ENCODE assay signal across 10 cellular contexts in the genomic region with DNA sequence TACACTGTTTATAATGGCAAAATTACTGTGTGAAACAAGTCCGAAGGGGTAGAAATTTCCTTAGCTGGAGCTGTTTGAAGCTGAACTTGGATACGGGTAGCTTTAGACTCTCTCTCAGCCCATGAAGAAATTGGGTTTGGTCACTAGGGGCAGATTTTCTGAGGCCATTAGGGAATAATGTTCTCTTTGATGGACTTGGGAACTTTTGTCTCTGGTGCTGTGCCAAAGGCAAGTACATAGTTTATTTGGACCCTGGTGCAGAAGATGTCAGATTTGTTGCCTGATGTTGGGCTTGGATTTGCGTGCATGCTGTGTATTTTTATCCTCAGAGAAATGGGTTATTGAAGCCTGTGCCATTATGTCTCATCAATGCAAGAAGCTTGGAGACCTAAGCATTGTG.
DNase-seq lines count a peak whose midpoint lies in the region; ATAC-seq, FAIRE-seq and TF ChIP-seq lines count a peak whose summit lies in the region.
"Had no signal": no experiment of that assay in that cellular context is flagged by ENCODE, and none has a peak within 500 bp of the region (broad histone marks: within the 10 kb centered on the region; RNA-seq: fewer than 3 reads in every experiment).

No MANE protein-coding gene starts in this region.

- H3K4me1 Mint-ChIP-seq in T-cell = peaks cover 42 to 46% (median 45%) of the 10 kb centered on the region in 3 donors

- DNase-seq in DMS53 (lab: John Stamatoyannopoulos, UW) (peak; percentile 5), DMS53 treated with DMSO at 0.1 percent for 48 hours (lab: John Stamatoyannopoulos, UW; ENCODE audit: unreplicated experiment) (no peak), cardiac fibroblast (ENCODE audit: low read depth in 2 of 2) (no peak), kidney (no peak), thyroid gland (no peak), DMS79 treated with DMSO at 0.1 percent for 48 hours (lab: John Stamatoyannopoulos, UW) (no peak), T-cell (no peak)
- DNase-seq: 8988T; activated naive CD8-positive, alpha-beta T cell treated with anti-CD3 and anti-CD28 coated beads, Interleukin-2, amount 50 U/mL, for 24 hours had no signal

- H3K4me3 Mint-ChIP-seq in T-cell = no peak overlapping the region
- H3K4me3 Mint-ChIP-seq: activated naive CD8-positive, alpha-beta T cell treated with anti-CD3 and anti-CD28 coated beads, Interleukin-2, amount 50 U/mL, for 24 hours had no signal

- peak; percentile 20 for TF ChIP-seq CTCF in cardiac fibroblast (IDR thresholded peaks at IDR 0.05; ENCODE audit: low read depth, low read length)
- no peak for TF ChIP-seq CTCF in kidney (IDR thresholded peaks at IDR 0.05; ENCODE audit: borderline replicate concordance, extremely low read depth, insufficient read depth)
- TF ChIP-seq CTCF in thyroid gland (IDR thresholded peaks at IDR 0.05) = no peak

- 77 to 84% methylated on average over 3 of the region's 3 CpGs for WGBS in thyroid gland, 2 donors

- no peak overlapping the region for H3K4me3 ChIP-seq in cardiac fibroblast (replicated peaks in 1 of 2; ENCODE audit: low read depth in 2 of 2, low read length in 2 of 2)
- no peak overlapping the region for H3K4me3 ChIP-seq in kidney (ENCODE audit: low read length in 2 of 2)
- no peak overlapping the region for H3K4me3 ChIP-seq in thyroid gland (replicated peaks in 1 of 3)

- H3K27me3 Mint-ChIP-seq in T-cell = no peaks in the 10 kb centered on the region
- H3K27me3 Mint-ChIP-seq: activated naive CD8-positive, alpha-beta T cell treated with anti-CD3 and anti-CD28 coated beads, Interleukin-2, amount 50 U/mL, for 24 hours had no signal

- H3K36me3 Mint-ChIP-seq in T-cell = peaks cover 47% of the 10 kb centered on the region

- no peaks in the 10 kb centered on the region for H3K27me3 ChIP-seq in thyroid gland

- POLR2A ChIA-PET in T-cell (lab: Charles Lee) = interaction anchor here in 1 of 2 donors (0.6 kb wide), 1 partner anchor 26 kb away, joined by 4 read pairs; no protein-coding TSS in a partner anchor

- H3K36me3 ChIP-seq in kidney (ENCODE audit: control insufficient read depth in 1 of 2, insufficient read depth in 2 of 2, low read length in 2 of 2) = peaks cover 9 to 15% of the 10 kb centered on the region in 2 donors
- peaks cover 0 to 17% of the 10 kb centered on the region in 2 donors for H3K36me3 ChIP-seq in thyroid gland

- intact Hi-C loops in kidney (cut with DNase I) = no loop called here
- intact Hi-C loops in thyroid gland (cut with DNase I) = no loop called here

- H3K27ac ChIP-seq in kidney (ENCODE audit: low read depth in 2 of 2, low read length in 2 of 2) (no peak overlapping the region), thyroid gland (peak overlapping the region in 2 of 3 donors; percentile 86 to 89)

- CTCF ChIA-PET in T-cell (lab: Charles Lee) = no interaction called here

- H3K9me3 ChIP-seq in kidney (ENCODE audit: control insufficient read depth in 1 of 2, low read length in 2 of 2) (no peaks in the 10 kb centered on the region), thyroid gland (no peaks in the 10 kb centered on the region)

- H3K9ac ChIP-seq in kidney (ENCODE audit: low read length in 2 of 2) = peak overlapping the region in 1 of 2 donors; percentile 19

- no peak for ATAC-seq in T-cell (replicated peaks in 1 of 4)
- no peak for ATAC-seq in HG03342 (IDR thresholded peaks at IDR 0.05; ENCODE audit: unreplicated experiment)
- ATAC-seq: activated naive CD8-positive, alpha-beta T cell treated with anti-CD3 and anti-CD28 coated beads, Interleukin-2, amount 50 U/mL, for 24 hours had no signal

- peak; percentile 33 for FAIRE-seq in kidney (lab: Jason Lieb, UNC)

- no peaks in the 10 kb centered on the region for H3K9me3 Mint-ChIP-seq in T-cell
- H3K9me3 Mint-ChIP-seq: activated naive CD8-positive, alpha-beta T cell treated with anti-CD3 and anti-CD28 coated beads, Interleukin-2, amount 50 U/mL, for 24 hours had no signal

- H3K4me1 ChIP-seq in kidney (ENCODE audit: control insufficient read depth in 1 of 2, insufficient read depth in 1 of 2, low read depth in 1 of 2, low read length in 2 of 2) (peaks cover 5 to 8% of the 10 kb centered on the region in 2 donors), thyroid gland (peaks cover 63 to 78% of the 10 kb centered on the region in 2 donors)

- peak overlapping the region in 1 of 2 donors; percentile 76 for H3K27ac Mint-ChIP-seq in T-cell
- H3K27ac Mint-ChIP-seq: activated naive CD8-positive, alpha-beta T cell treated with anti-CD3 and anti-CD28 coated beads, Interleukin-2, amount 50 U/mL, for 24 hours had no signal

- no peak for TF ChIP-seq POLR2A in thyroid gland (IDR thresholded peaks at IDR 0.05)

Comparison
In these comparisons a context has a peak if more than half of its experiments do, and no peak if none do; other contexts are left out.
1. H3K27ac ChIP-seq: peak in thyroid gland (2 of 3); none in kidney (0 of 2).